In genomic region chr19:3721131-3721899, GRCh38 we compare ENCODE assay signal across 1 cellular context.
TF ChIP-seq lines count a peak whose summit lies in the region.

No MANE protein-coding gene starts in this region.

TF ChIP-seq in HepG2, 621 proteins besides CTCF, POLR2A, EP300 and RAD21 (continues in another document):
- TF ChIP-seq CREM (IDR thresholded peaks at IDR 0.05) (no peak), CREM (CRISPR knock-in tag; IDR thresholded peaks at IDR 0.05) (no peak), MTF2 (CRISPR knock-in tag; IDR thresholded peaks at IDR 0.05; ENCODE audit: borderline replicate concordance) (no peak), THYN1 (CRISPR knock-in tag; IDR thresholded peaks at IDR 0.05; ENCODE audit: borderline replicate concordance, low read depth) (no peak), HOMEZ (CRISPR knock-in tag; IDR thresholded peaks at IDR 0.05; ENCODE audit: low read depth) (peak; percentile 18; the same call in 1 of the 2 replicates), ZBTB1 (CRISPR knock-in tag; IDR thresholded peaks at IDR 0.05; ENCODE audit: borderline replicate concordance) (no peak), PITX1 (CRISPR knock-in tag; IDR thresholded peaks at IDR 0.05) (peak; percentile 56; the same call in 1 of the 2 replicates), SMYD3 (CRISPR knock-in tag; IDR thresholded peaks at IDR 0.05) (no peak), ZNF761 (CRISPR knock-in tag; conservative IDR thresholded peaks at IDR 0.05) (no peak), HNF1A (IDR thresholded peaks at IDR 0.05; ENCODE audit: low read depth) (no peak), HNF1A (CRISPR knock-in tag; IDR thresholded peaks at IDR 0.05; ENCODE audit: borderline replicate concordance) (peak; percentile 39; the same call in 1 of the 2 replicates), ZNF510 (CRISPR knock-in tag; IDR thresholded peaks at IDR 0.05; ENCODE audit: low read depth) (no peak), KLF15 (CRISPR knock-in tag; IDR thresholded peaks at IDR 0.05; ENCODE audit: borderline replicate concordance) (no peak), ZNF552 (CRISPR knock-in tag; IDR thresholded peaks at IDR 0.05; ENCODE audit: borderline replicate concordance) (no peak), ZNF143 (CRISPR knock-in tag; IDR thresholded peaks at IDR 0.05) (no peak), ZNF30 (CRISPR knock-in tag; IDR thresholded peaks at IDR 0.05) (no peak), SAP130 (CRISPR knock-in tag; IDR thresholded peaks at IDR 0.05; ENCODE audit: low read depth) (no peak; the same call in 1 of the 2 replicates), ZNF451 (CRISPR knock-in tag; IDR thresholded peaks at IDR 0.05) (no peak), KLF6 (CRISPR knock-in tag; IDR thresholded peaks at IDR 0.05) (peak; percentile 42; the same call in 1 of the 2 replicates), FOXP4 (CRISPR knock-in tag; IDR thresholded peaks at IDR 0.05) (no peak), ZNF430 (CRISPR knock-in tag; IDR thresholded peaks at IDR 0.05) (no peak), ZNF597 (CRISPR knock-in tag; IDR thresholded peaks at IDR 0.05) (no peak), ZNF772 (CRISPR knock-in tag; IDR thresholded peaks at IDR 0.05) (no peak), ZNF841 (CRISPR knock-in tag; IDR thresholded peaks at IDR 0.05; ENCODE audit: borderline replicate concordance) (no peak), KLF11 (CRISPR knock-in tag; IDR thresholded peaks at IDR 0.05) (no peak), MED1 (CRISPR knock-in tag; IDR thresholded peaks at IDR 0.05) (peak; percentile 37; the same call in 1 of the 2 replicates), ZFAT (CRISPR knock-in tag; conservative IDR thresholded peaks at IDR 0.05) (no peak), GMEB2 (CRISPR knock-in tag; IDR thresholded peaks at IDR 0.05; ENCODE audit: low read depth) (no peak; the same call in 1 of the 2 replicates), ZNF24 (IDR thresholded peaks at IDR 0.05) (no peak), ZNF878 (CRISPR knock-in tag; IDR thresholded peaks at IDR 0.05) (no peak), MZF1 (CRISPR knock-in tag; IDR thresholded peaks at IDR 0.05; ENCODE audit: borderline replicate concordance) (no peak), FOXJ3 (CRISPR knock-in tag; IDR thresholded peaks at IDR 0.05; ENCODE audit: borderline replicate concordance) (no peak), SMAD1 (CRISPR knock-in tag; IDR thresholded peaks at IDR 0.05; ENCODE audit: borderline replicate concordance, low read depth) (no peak), NR1H2 (CRISPR knock-in tag; IDR thresholded peaks at IDR 0.05; ENCODE audit: borderline replicate concordance, low read depth) (no peak), DDIT3 (CRISPR knock-in tag; IDR thresholded peaks at IDR 0.05) (no peak), TERF1 (CRISPR knock-in tag; IDR thresholded peaks at IDR 0.05) (no peak), SP2 (CRISPR knock-in tag; IDR thresholded peaks at IDR 0.05) (no peak), ZBTB2 (CRISPR knock-in tag; IDR thresholded peaks at IDR 0.05; ENCODE audit: low read depth) (no peak), CREBL2 (CRISPR knock-in tag; IDR thresholded peaks at IDR 0.05; ENCODE audit: borderline replicate concordance) (no peak), ISX (CRISPR knock-in tag; conservative IDR thresholded peaks at IDR 0.05) (no peak), ATRX (CRISPR knock-in tag; IDR thresholded peaks at IDR 0.05; ENCODE audit: borderline replicate concordance) (no peak), FOXM1 (CRISPR knock-in tag; IDR thresholded peaks at IDR 0.05) (no peak), TRAFD1 (CRISPR knock-in tag; IDR thresholded peaks at IDR 0.05; ENCODE audit: borderline replicate concordance) (no peak), CHD4 (IDR thresholded peaks at IDR 0.05; ENCODE audit: borderline replicate concordance, low read length) (peak; percentile 96; the same call in 1 of the 2 replicates), ZMYM2 (CRISPR knock-in tag; IDR thresholded peaks at IDR 0.05) (no peak), ZNF260 (CRISPR knock-in tag; IDR thresholded peaks at IDR 0.05; ENCODE audit: borderline replicate concordance, low read depth) (no peak), SNRNP70 (IDR thresholded peaks at IDR 0.05; ENCODE audit: low read depth, low read length) (no peak), FOXO4 (CRISPR knock-in tag; conservative IDR thresholded peaks at IDR 0.05) (no peak), ZFP82 (CRISPR knock-in tag; IDR thresholded peaks at IDR 0.05; ENCODE audit: borderline replicate concordance) (no peak), HNRNPL (IDR thresholded peaks at IDR 0.05; ENCODE audit: low read depth, low read length) (no peak), ZNF781 (CRISPR knock-in tag; IDR thresholded peaks at IDR 0.05; ENCODE audit: borderline replicate concordance, not compliant biosample characterization) (no peak)
